Comparison of ENCODE assay signal across 8 cellular contexts in genomic region chr6:24495516-24495847, GRCh38. TPM values are rescaled to one million over a fixed set of nuclear protein-coding genes. Genes with fewer than 3 reads are reported as not detected.
DNase-seq lines count a peak whose midpoint lies in the region; ATAC-seq and TF ChIP-seq lines count a peak whose summit lies in the region.

No MANE protein-coding gene starts in this region.

- H3K27ac ChIP-seq in BLaER1 (peak overlapping the region; percentile 86), heart left ventricle (peak overlapping the region in 11 of 12 donors; percentile 75 to 92 (median 87))

- H3K4me3 ChIP-seq in BLaER1 (peak overlapping the region; percentile 78), heart left ventricle (peak overlapping the region; percentile 58 to 96 (median 71))

- H3K27ac Mint-ChIP-seq in activated naive CD8-positive, alpha-beta T cell, result peak overlapping the region; percentile 78

- no peaks in the 10 kb centered on the region for H4K20me1 ChIP-seq in BLaER1

- DNase-seq in GM19238 (ENCODE audit: insufficient read length, low spot score) (peak; percentile 62), OCI-M2 (lab: John Stamatoyannopoulos, UW; ENCODE audit: unreplicated experiment) (peak; percentile 59), heart left ventricle (peak; percentile 55 to 75 (median 69)), pons (ENCODE audit: low spot score) (peak; percentile 36), NCI-H1105 treated with DMSO at 0.1 percent for 48 hours (lab: John Stamatoyannopoulos, UW) (no peak)

- H3K9me3 ChIP-seq in BLaER1, result peaks cover 12% of the 10 kb centered on the region
- H3K9me3 ChIP-seq in heart left ventricle, result peaks cover 0 to 4% (median 0%) of the 10 kb centered on the region in 12 donors

- no peaks in the 10 kb centered on the region for H3K27me3 ChIP-seq in BLaER1
- peaks cover 0 to 5% (median 0%) of the 10 kb centered on the region in 9 donors for H3K27me3 ChIP-seq in heart left ventricle

- H3K9ac ChIP-seq in BLaER1, result peak overlapping the region; percentile 83

- H3K4me1 ChIP-seq in BLaER1, result peaks cover 18% of the 10 kb centered on the region
- H3K4me1 ChIP-seq in heart left ventricle, result peaks cover 0 to 19% (median 8%) of the 10 kb centered on the region in 12 donors

- no peak for TF ChIP-seq POLR2A in heart left ventricle (IDR thresholded peaks at IDR 0.05)

- no peak for TF ChIP-seq CTCF in heart left ventricle (IDR thresholded peaks at IDR 0.05)

- intact Hi-C loops in heart left ventricle (cut with DNase I), result loop anchor here in 2 of 10 donors (5.0 to 10.0 kb wide), 2 partner anchors 63 to 199 kb away; no protein-coding TSS in a partner anchor

- H3K4me1 Mint-ChIP-seq in activated naive CD8-positive, alpha-beta T cell (ENCODE audit: low read depth), result peaks cover 25% of the 10 kb centered on the region

- 1 to 3% (median 2%) methylated on average over 13 of the region's 13 CpGs for WGBS in heart left ventricle, 4 donors

- H3K36me3 Mint-ChIP-seq in activated naive CD8-positive, alpha-beta T cell, result peaks cover 2% of the 10 kb centered on the region

- peak overlapping the region; percentile 88 for H3K4me2 ChIP-seq in BLaER1

- H3K27me3 Mint-ChIP-seq in activated naive CD8-positive, alpha-beta T cell, result no peaks in the 10 kb centered on the region

- ATAC-seq in HG03378 (IDR thresholded peaks at IDR 0.05; ENCODE audit: unreplicated experiment), result peak; percentile 40
- peak; percentile 73 to 82 (median 78) for ATAC-seq in heart left ventricle

- H3K9me3 Mint-ChIP-seq in activated naive CD8-positive, alpha-beta T cell (ENCODE audit: low read depth), result no peaks in the 10 kb centered on the region

- H3K4me3 Mint-ChIP-seq in activated naive CD8-positive, alpha-beta T cell, result peak overlapping the region; percentile 58

- H3K36me3 ChIP-seq in BLaER1 (peaks cover 21% of the 10 kb centered on the region), heart left ventricle (peaks cover 0 to 6% (median 0%) of the 10 kb centered on the region in 9 donors)

RNA-seq across cellular contexts. Expression of gene ALDH5A1, which starts 0.7 kb away (rescaled TPM):
- 10 to 100 TPM; 16.6 to 35.5 (median 20.6) TPM for total RNA-seq in heart left ventricle
- polyA plus RNA-seq in heart left ventricle, result 1 to 10 TPM; 3.0 to 8.9 TPM

RNA-seq across cellular contexts. Expression of gene GPLD1, which starts 6.1 kb away (rescaled TPM):
- under 1 TPM; 0.39 to 0.99 (median 0.85) TPM for total RNA-seq in heart left ventricle
- under 1 TPM; 0.18 to 0.34 TPM for polyA plus RNA-seq in heart left ventricle
